Comparison of ENCODE assay signal across 13 cellular contexts in genomic region chr18:75923169-75923568, GRCh38.
DNase-seq lines count a peak whose midpoint lies in the region; ATAC-seq, FAIRE-seq and TF ChIP-seq lines count a peak whose summit lies in the region.
"Had no signal": no experiment of that assay in that cellular context is flagged by ENCODE, and none has a peak within 500 bp of the region (broad histone marks: within the 10 kb centered on the region; RNA-seq: fewer than 3 reads in every experiment).

No MANE protein-coding gene starts in this region.

- no peaks in the 10 kb centered on the region for H3K4me1 Mint-ChIP-seq in activated naive CD4-positive, alpha-beta T cell treated with anti-CD3 and anti-CD28 coated beads for 36 hours (ENCODE audit: low read depth)

- H3K27me3 ChIP-seq in bronchial epithelial cell (ENCODE audit: control insufficient read depth, insufficient read depth, low read length) = no peaks in the 10 kb centered on the region
- H3K27me3 ChIP-seq in thoracic aorta (replicated peaks; ENCODE audit: insufficient read depth) = peaks cover 3% of the 10 kb centered on the region

- H3K36me3 ChIP-seq in bronchial epithelial cell (ENCODE audit: control insufficient read depth, insufficient read depth, low read length) (no peaks in the 10 kb centered on the region), thoracic aorta (no peaks in the 10 kb centered on the region)

- no peaks in the 10 kb centered on the region for H3K9me3 Mint-ChIP-seq in activated naive CD4-positive, alpha-beta T cell treated with anti-CD3 and anti-CD28 coated beads for 36 hours
- H3K9me3 Mint-ChIP-seq: natural killer cell treated with Interleukin-12 subunit alpha and Interleukin-12 subunit beta and Interleukin-15 and Interleukin-18, amount 100 ng/mL, for 72 hours had no signal

- TF ChIP-seq CTCF in bronchial epithelial cell (IDR thresholded peaks at IDR 0.05; ENCODE audit: insufficient read depth, low read length, severe bottlenecking) (no peak), thoracic aorta (IDR thresholded peaks at IDR 0.05) (no peak)

- H3K4me3 Mint-ChIP-seq in activated naive CD4-positive, alpha-beta T cell treated with anti-CD3 and anti-CD28 coated beads for 36 hours = no peak overlapping the region
- H3K4me3 Mint-ChIP-seq: activated naive CD8-positive, alpha-beta T cell; natural killer cell treated with Interleukin-12 subunit alpha and Interleukin-12 subunit beta and Interleukin-15 and Interleukin-18, amount 100 ng/mL, for 72 hours had no signal

- ATAC-seq in thoracic aorta (ENCODE audit: insufficient number of reproducible peaks, low FRiP score, low read depth) (peak; percentile 97), GM19463 (IDR thresholded peaks at IDR 0.05; ENCODE audit: unreplicated experiment) (no peak)
- ATAC-seq: activated CD4-positive, CD25-positive, alpha-beta regulatory T cell treated with anti-CD3 and anti-CD28 coated beads, Interleukin-2, amount 50 U/mL, for 24 hours; K562; natural killer cell treated with Interleukin-12 subunit alpha and Interleukin-12 subunit beta and Interleukin-15 and Interleukin-18, amount 100 ng/mL, for 72 hours had no signal

- peak; percentile 28 for FAIRE-seq in bronchial epithelial cell (lab: Jason Lieb, UNC)
- FAIRE-seq: K562 had no signal

- no peak overlapping the region for H3K27ac Mint-ChIP-seq in activated naive CD4-positive, alpha-beta T cell treated with anti-CD3 and anti-CD28 coated beads for 36 hours
- H3K27ac Mint-ChIP-seq: activated naive CD8-positive, alpha-beta T cell; natural killer cell treated with Interleukin-12 subunit alpha and Interleukin-12 subunit beta and Interleukin-15 and Interleukin-18, amount 100 ng/mL, for 72 hours had no signal

- H3K36me3 Mint-ChIP-seq in activated naive CD4-positive, alpha-beta T cell treated with anti-CD3 and anti-CD28 coated beads for 36 hours (ENCODE audit: low read depth) = no peaks in the 10 kb centered on the region
- H3K36me3 Mint-ChIP-seq: activated naive CD8-positive, alpha-beta T cell; natural killer cell treated with Interleukin-12 subunit alpha and Interleukin-12 subunit beta and Interleukin-15 and Interleukin-18, amount 100 ng/mL, for 72 hours had no signal

- H3K27me3 Mint-ChIP-seq in activated naive CD4-positive, alpha-beta T cell treated with anti-CD3 and anti-CD28 coated beads for 36 hours (ENCODE audit: low read depth) = peaks cover 10% of the 10 kb centered on the region

- TF ChIP-seq EP300 in Ishikawa (IDR thresholded peaks at IDR 0.05; ENCODE audit: borderline replicate concordance) = peak; percentile 97

- peak; percentile 36 for TF ChIP-seq RAD21 in Ishikawa (IDR thresholded peaks at IDR 0.05; ENCODE audit: low read depth)

- intact Hi-C loops in activated naive CD4-positive, alpha-beta T cell treated with anti-CD3 and anti-CD28 coated beads for 36 hours (cut with micrococcal nuclease) = no loop called here

- H3K4me1 ChIP-seq in thoracic aorta (ENCODE audit: control insufficient read depth in 1 of 2, low read depth in 2 of 2) = peaks cover 8 to 10% of the 10 kb centered on the region in 2 donors

- H3K4me3 ChIP-seq in bronchial epithelial cell (ENCODE audit: low read depth, low read length) (no peak overlapping the region), thoracic aorta (no peak overlapping the region)
- H3K4me3 ChIP-seq: K562 had no signal

- DNase-seq in bronchial epithelial cell (ENCODE audit: low read depth) (peak; percentile 55), inferior parietal cortex (ENCODE audit: extremely low spot score) (peak; percentile 69), thoracic aorta (ENCODE audit: low spot score) (peak; percentile 64), NCI-H69 (lab: John Stamatoyannopoulos, UW) (no peak)
- no peak for DNase-seq in activated naive CD4-positive, alpha-beta T cell treated with anti-CD3 and anti-CD28 coated beads for 36 hours
- no peak for DNase-seq in stimulated activated CD4-positive, alpha-beta T cell treated with anti-CD3 and anti-CD28 coated beads, Interleukin-2, amount 100 ng/mL, for 24 hours
- DNase-seq: NK-92 treated with Interleukin-12 subunit alpha and Interleukin-12 subunit beta, amount 100 ng/mL, for 24 hours had no signal

- CTCF ChIA-PET in activated naive CD4-positive, alpha-beta T cell treated with anti-CD3 and anti-CD28 coated beads for 36 hours (lab: Charles Lee) = no interaction called here

- no peak overlapping the region for H3K27ac ChIP-seq in thoracic aorta

- no peaks in the 10 kb centered on the region for H3K9me3 ChIP-seq in thoracic aorta

TF ChIP-seq in Ishikawa, 13 proteins besides CTCF, POLR2A, EP300 and RAD21:
- TF ChIP-seq YY1 (IDR thresholded peaks at IDR 0.05; ENCODE audit: low read depth) (peak; percentile 73), TAF1 (IDR thresholded peaks at IDR 0.05; ENCODE audit: low read depth) (no peak), TEAD4 (IDR thresholded peaks at IDR 0.05) (peak; percentile 100), ZBTB7A (IDR thresholded peaks at IDR 0.05; ENCODE audit: low read depth) (no peak), MAX (IDR thresholded peaks at IDR 0.05) (peak; percentile 85), REST (IDR thresholded peaks at IDR 0.05; ENCODE audit: low read depth) (no peak), TCF12 (IDR thresholded peaks at IDR 0.05; ENCODE audit: low read depth) (peak; percentile 98), FOXM1 (IDR thresholded peaks at IDR 0.05; ENCODE audit: borderline replicate concordance, low read depth) (peak; percentile 79), NFIC (IDR thresholded peaks at IDR 0.05) (peak; percentile 100), CEBPB (IDR thresholded peaks at IDR 0.05) (peak; percentile 88), CREB1 (IDR thresholded peaks at IDR 0.05; ENCODE audit: low read depth) (no peak), EGR1 (IDR thresholded peaks at IDR 0.05) (no peak)
- TF ChIP-seq, protein P1, sequence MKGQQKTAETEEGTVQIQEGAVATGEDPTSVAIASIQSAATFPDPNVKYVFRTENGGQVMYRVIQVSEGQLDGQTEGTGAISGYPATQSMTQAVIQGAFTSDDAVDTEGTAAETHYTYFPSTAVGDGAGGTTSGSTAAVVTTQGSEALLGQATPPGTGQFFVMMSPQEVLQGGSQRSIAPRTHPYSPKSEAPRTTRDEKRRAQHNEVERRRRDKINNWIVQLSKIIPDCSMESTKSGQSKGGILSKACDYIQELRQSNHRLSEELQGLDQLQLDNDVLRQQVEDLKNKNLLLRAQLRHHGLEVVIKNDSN (IDR thresholded peaks at IDR 0.05) = peak; percentile 31; the same call in 1 of the 2 replicates

Comparison
In these comparisons a context has a peak if more than half of its experiments do, and no peak if none do; other contexts are left out.
1. DNase-seq: peak in bronchial epithelial cell (single experiment), inferior parietal cortex (single experiment) and thoracic aorta (single experiment); none in activated naive CD4-positive, alpha-beta T cell treated with anti-CD3 and anti-CD28 coated beads for 36 hours (single experiment), stimulated activated CD4-positive, alpha-beta T cell treated with anti-CD3 and anti-CD28 coated beads, Interleukin-2, amount 100 ng/mL, for 24 hours (0 of 2) and NCI-H69 (single experiment).